In the genomic region with DNA sequence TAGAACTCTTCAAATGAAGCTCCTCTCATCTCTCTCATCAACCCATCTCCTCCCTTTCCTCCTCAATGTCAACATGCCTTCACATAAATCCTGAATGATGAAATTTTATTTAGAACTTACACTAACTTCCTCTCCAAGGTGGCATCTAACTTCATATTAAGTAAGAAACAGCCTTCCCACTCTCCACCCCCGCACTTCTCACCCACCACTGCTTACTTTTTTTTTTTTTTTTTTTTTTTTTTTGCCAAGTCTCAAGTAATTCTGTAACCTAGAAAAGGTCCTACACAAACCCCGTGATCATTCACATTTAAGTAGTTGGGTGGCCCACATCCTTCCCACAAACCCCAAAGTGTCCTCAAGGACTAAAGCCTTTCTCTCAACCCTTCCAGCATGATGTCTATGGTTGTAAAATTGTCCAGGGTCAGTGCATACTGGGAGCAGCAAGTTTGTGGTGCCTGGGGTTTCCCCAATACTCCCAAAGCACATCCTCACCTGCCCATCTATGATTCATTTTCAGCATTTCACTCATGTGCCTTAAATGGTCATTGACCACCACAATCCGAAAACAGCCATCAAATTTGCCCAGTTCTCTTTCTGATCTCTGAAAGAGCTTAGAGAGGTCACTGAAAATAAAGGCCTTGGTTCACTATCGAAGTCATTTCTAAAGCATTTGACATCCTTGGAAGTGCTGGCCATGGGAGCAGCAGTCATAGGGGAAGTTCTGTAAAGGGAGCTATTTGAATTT, we compare ENCODE assay signal across 9 cellular contexts. TPM values are rescaled to one million over a fixed set of nuclear protein-coding genes. Genes with fewer than 3 reads are reported as not detected.
DNase-seq lines count a peak whose midpoint lies in the region; ATAC-seq and TF ChIP-seq lines count a peak whose summit lies in the region.
"Had no signal": no experiment of that assay in that cellular context is flagged by ENCODE, and none has a peak within 500 bp of the region (broad histone marks: within the 10 kb centered on the region; RNA-seq: fewer than 3 reads in every experiment).

No MANE protein-coding gene starts in this region.

- peaks cover 35% of the 10 kb centered on the region for H3K4me1 Mint-ChIP-seq in CD14-positive monocyte
- peaks cover 26% of the 10 kb centered on the region for H3K4me1 Mint-ChIP-seq in T-helper 2 cell treated with Interferon-gamma antibody and Interleukin-4, amounts not matched to agents 5 μg/mL and 100 μg/mL, for 36 hours (ENCODE audit: low read depth)

- TF ChIP-seq CTCF in CD14-positive monocyte (IDR thresholded peaks at IDR 0.05) = no peak

- intact Hi-C loops in CD14-positive monocyte (cut with micrococcal nuclease) = loop anchor here (5.0 to 10.0 kb wide), 4 partner anchors 152 to 558 kb away; a partner anchor contains a TSS

- H3K27ac Mint-ChIP-seq in CD14-positive monocyte = peak overlapping the region; percentile 34 to 92 (median 76)
- peak overlapping the region; percentile 93 for H3K27ac Mint-ChIP-seq in T-helper 2 cell treated with Interferon-gamma antibody and Interleukin-4, amounts not matched to agents 5 μg/mL and 100 μg/mL, for 36 hours

- no peaks in the 10 kb centered on the region for H3K27me3 Mint-ChIP-seq in CD14-positive monocyte (ENCODE audit: low read depth in 3 of 3)
- no peaks in the 10 kb centered on the region for H3K27me3 Mint-ChIP-seq in T-helper 2 cell treated with Interferon-gamma antibody and Interleukin-4, amounts not matched to agents 5 μg/mL and 100 μg/mL, for 36 hours (ENCODE audit: low read depth)

- H3K9me3 Mint-ChIP-seq in CD14-positive monocyte = no peaks in the 10 kb centered on the region
- H3K9me3 Mint-ChIP-seq in T-helper 2 cell treated with Interferon-gamma antibody and Interleukin-4, amounts not matched to agents 5 μg/mL and 100 μg/mL, for 36 hours = no peaks in the 10 kb centered on the region

- peaks cover 42 to 48% of the 10 kb centered on the region in 2 donors for H3K36me3 Mint-ChIP-seq in CD14-positive monocyte
- no peaks in the 10 kb centered on the region for H3K36me3 Mint-ChIP-seq in T-helper 2 cell treated with Interferon-gamma antibody and Interleukin-4, amounts not matched to agents 5 μg/mL and 100 μg/mL, for 36 hours (ENCODE audit: low read depth)

- DNase-seq in CD14-positive monocyte (ENCODE audit: low spot score) (no peak), dermis blood vessel endothelial cell (no peak), medulla oblongata (ENCODE audit: extremely low spot score) (no peak), hepatic stellate cell (ENCODE audit: low spot score) (no peak)
- peak; percentile 49 for DNase-seq in T-helper 2 cell treated with Interferon-gamma antibody and Interleukin-4, amounts not matched to agents 5 μg/mL and 100 μg/mL, for 36 hours (ENCODE audit: low spot score)
- DNase-seq: left colon had no signal

- H3K4me3 Mint-ChIP-seq in CD14-positive monocyte = peak overlapping the region in 1 of 2 donors; percentile 1
- H3K4me3 Mint-ChIP-seq in T-helper 2 cell treated with Interferon-gamma antibody and Interleukin-4, amounts not matched to agents 5 μg/mL and 100 μg/mL, for 36 hours = peak overlapping the region; percentile 28

- ATAC-seq in GM19043 (IDR thresholded peaks at IDR 0.05; ENCODE audit: low read depth, unreplicated experiment) (peak; percentile 27), HG02981 (IDR thresholded peaks at IDR 0.05; ENCODE audit: unreplicated experiment) (peak; percentile 43), HG02840 (IDR thresholded peaks at IDR 0.05; ENCODE audit: low FRiP score, unreplicated experiment) (no peak)

RNA-seq across cellular contexts. Expression of a gene that starts 47.2 kb away (rescaled TPM):
- polyA plus RNA-seq in CD14-positive monocyte = 100 to 1,000 TPM; 273 to 321 TPM
- not detected in 2 replicates for total RNA-seq in dermis blood vessel endothelial cell
